In genomic region chr1:21260405-21261129, GRCh38 we compare ENCODE assay signal across 10 cellular contexts. TPM values are rescaled to one million over a fixed set of nuclear protein-coding genes. Genes with fewer than 3 reads are reported as not detected.
DNase-seq lines count a peak whose midpoint lies in the region; ATAC-seq and TF ChIP-seq lines count a peak whose summit lies in the region.
"Had no signal": no experiment of that assay in that cellular context is flagged by ENCODE, and none has a peak within 500 bp of the region (broad histone marks: within the 10 kb centered on the region; RNA-seq: fewer than 3 reads in every experiment).

No MANE protein-coding gene starts in this region.

- no peak overlapping the region for H3K4me2 ChIP-seq in PC-9

- peaks cover 30% of the 10 kb centered on the region for H3K4me1 Mint-ChIP-seq in CD14-positive monocyte
- H3K4me1 Mint-ChIP-seq in osteocyte (ENCODE audit: unreplicated experiment), result peaks cover 47% of the 10 kb centered on the region

- H3K79me2 ChIP-seq in PC-9 (ENCODE audit: low read depth), result no peaks in the 10 kb centered on the region

- peak overlapping the region; percentile 96; the same call in 1 of the 2 replicates for H3K27ac ChIP-seq in PC-9
- H3K27ac ChIP-seq in cingulate gyrus (ENCODE audit: low read depth, low read length), result peak overlapping the region; percentile 93

- H3K27ac Mint-ChIP-seq in CD14-positive monocyte, result peak overlapping the region; percentile 32 to 99 (median 98)
- peak overlapping the region; percentile 99 for H3K27ac Mint-ChIP-seq in osteocyte (ENCODE audit: unreplicated experiment)

- H3K27me3 Mint-ChIP-seq in CD14-positive monocyte (ENCODE audit: low read depth in 3 of 3) (peaks cover 29 to 67% (median 58%) of the 10 kb centered on the region in 3 donors), osteocyte (ENCODE audit: unreplicated experiment) (no peaks in the 10 kb centered on the region)

- TF ChIP-seq CTCF in CD14-positive monocyte (IDR thresholded peaks at IDR 0.05) (no peak), PC-9 (conservative IDR thresholded peaks at IDR 0.05) (no peak), osteocyte (IDR thresholded peaks at IDR 0.05) (no peak)

- no peaks in the 10 kb centered on the region for H3K36me3 ChIP-seq in PC-9 (ENCODE audit: low read depth)

- POLR2A ChIA-PET in PC-9 (lab: Charles Lee; ENCODE audit: unreplicated experiment), result interaction anchor here (0.6 kb wide), 1 partner anchor 488 kb away, joined by 3 read pairs; no protein-coding TSS in a partner anchor

- CTCF ChIA-PET in PC-9 (lab: Charles Lee), result interaction anchor here (1.5 to 1.7 kb wide), 2 partner anchors 8 to 10 kb away, joined by 8 to 13 read pairs; no protein-coding TSS in a partner anchor

- no peaks in the 10 kb centered on the region for H3K9me2 ChIP-seq in PC-9 (ENCODE audit: insufficient read depth)

- H3K9me3 ChIP-seq in PC-9 (ENCODE audit: insufficient read depth, low read depth), result no peaks in the 10 kb centered on the region

- H3K36me3 Mint-ChIP-seq in CD14-positive monocyte (peaks cover 82 to 95% of the 10 kb centered on the region in 2 donors), osteocyte (ENCODE audit: unreplicated experiment) (peaks cover 28% of the 10 kb centered on the region)

- ATAC-seq in GM21723 (IDR thresholded peaks at IDR 0.05; ENCODE audit: unreplicated experiment), result no peak

- intact Hi-C loops in CD14-positive monocyte (cut with micrococcal nuclease), result no loop called here
- intact Hi-C loops in PC-9 (cut with micrococcal nuclease; ENCODE audit: unreplicated experiment), result loop anchor here (2.0 to 10.0 kb wide), 3 partner anchors 64 to 1154 kb away; no protein-coding TSS in a partner anchor

- H3K27me3 ChIP-seq in PC-9 (ENCODE audit: insufficient read depth, low read depth), result no peaks in the 10 kb centered on the region

- H2AFZ ChIP-seq in PC-9, result no peak overlapping the region

- H4K20me1 ChIP-seq in PC-9 (ENCODE audit: insufficient read depth), result no peaks in the 10 kb centered on the region

- H3K4me3 Mint-ChIP-seq in CD14-positive monocyte (peak overlapping the region in 1 of 2 donors; percentile 92), osteocyte (ENCODE audit: unreplicated experiment) (peak overlapping the region; percentile 0)

- no peak for DNase-seq in CD14-positive monocyte (ENCODE audit: low spot score)
- DNase-seq in PC-9, result peak in 1 of 2 experiments; percentile 17
- DNase-seq in osteocyte (ENCODE audit: extremely low spot score, unreplicated experiment), result no peak
- no peak for DNase-seq in AG08396 (ENCODE audit: low spot score)
- DNase-seq in amygdala (lab: John Stamatoyannopoulos, UW), result no peak
- DNase-seq in NCI-H226, result no peak
- DNase-seq: DMS79 treated with DMSO at 0.1 percent for 48 hours, HCEC 1CT had no signal

- no TSS peak for BruUV-seq in PC-9 (replicated peaks; lab: Mats Ljungman, UMichigan)

- no peaks in the 10 kb centered on the region; the same call in 1 of the 2 replicates for H3F3A ChIP-seq in PC-9 (ENCODE audit: insufficient read depth, low read depth)

- no peak overlapping the region for H3K4me3 ChIP-seq in PC-9

- H3K4me1 ChIP-seq in PC-9 (replicated peaks; ENCODE audit: insufficient read depth), result peaks cover 26% of the 10 kb centered on the region

- peaks cover 0 to 10% (median 2%) of the 10 kb centered on the region in 7 donors for H3K9me3 Mint-ChIP-seq in CD14-positive monocyte
- no peaks in the 10 kb centered on the region for H3K9me3 Mint-ChIP-seq in osteocyte (ENCODE audit: unreplicated experiment)

RNA-seq across cellular contexts. Expression of gene ECE1, which starts 29.7 kb away (rescaled TPM):
- 10 to 100 TPM; 10.6 to 23.3 TPM for polyA plus RNA-seq in CD14-positive monocyte
- total RNA-seq in PC-9 (2021), result 80.8 and 82.1 TPM in 2 replicates
- total RNA-seq in osteocyte, result 217 and 236 TPM in 2 replicates
